Comparison of ENCODE assay signal across 8 cellular contexts in genomic region chr19:47351545-47351944, GRCh38. TPM values are rescaled to one million over a fixed set of nuclear protein-coding genes. Genes with fewer than 3 reads are reported as not detected.
DNase-seq lines count a peak whose midpoint lies in the region; ATAC-seq, FAIRE-seq and TF ChIP-seq lines count a peak whose summit lies in the region.

No MANE protein-coding gene starts in this region.

- no TSS peak for BruUV-seq in HepG2 (replicated peaks; lab: Mats Ljungman, UMichigan)
- no TSS peak for BruUV-seq in PC-9 (replicated peaks; lab: Mats Ljungman, UMichigan)

- no peaks in the 10 kb centered on the region for H3K9me3 ChIP-seq in HepG2 (ENCODE audit: low read length)
- no peaks in the 10 kb centered on the region for H3K9me3 ChIP-seq in right lobe of liver
- H3K9me3 ChIP-seq in PC-9 (ENCODE audit: insufficient read depth, low read depth): no peaks in the 10 kb centered on the region
- H3K9me3 ChIP-seq in thymus (ENCODE audit: control insufficient read depth): no peaks in the 10 kb centered on the region

- POLR2A ChIA-PET in HepG2 (lab: Yijun Ruan, JAX): interaction anchor here (1.0 to 1.6 kb wide), 2 partner anchors 45 to 76 kb away, joined by 3 read pairs; partner anchors contain the start of gene INAFM1
- POLR2A ChIA-PET in PC-9 (lab: Charles Lee; ENCODE audit: unreplicated experiment): no interaction called here

- peaks cover 27% of the 10 kb centered on the region for H3K79me2 ChIP-seq in HepG2 (ENCODE audit: insufficient read depth, low read length)
- H3K79me2 ChIP-seq in PC-9 (ENCODE audit: low read depth): peaks cover 63% of the 10 kb centered on the region

- H3K27me3 ChIP-seq in HepG2 (ENCODE audit: control insufficient read depth in 1 of 2, insufficient read depth in 2 of 2, low read length in 2 of 2): no peaks in the 10 kb centered on the region; a peak in 1 of 5 replicates
- no peaks in the 10 kb centered on the region for H3K27me3 ChIP-seq in right lobe of liver
- H3K27me3 ChIP-seq in PC-9 (ENCODE audit: insufficient read depth, low read depth): no peaks in the 10 kb centered on the region
- H3K27me3 ChIP-seq in thymus (ENCODE audit: control insufficient read depth, insufficient read depth): no peaks in the 10 kb centered on the region

- no peak for TF ChIP-seq RAD21 in HepG2 (CRISPR knock-in tag; IDR thresholded peaks at IDR 0.05)

- 89% methylated on average over 3 of the region's 3 CpGs for WGBS in HepG2 (ENCODE audit: low lambda C conversion rate)
- 100% methylated on average over 2 of the region's 3 CpGs for WGBS in right lobe of liver (ENCODE audit: insufficient coverage, low coverage, low lambda C conversion rate, missing lambda C conversion rate)
- 96% methylated on average over 3 of the region's 3 CpGs for WGBS in thymus

- H3K36me3 ChIP-seq in HepG2 (replicated peaks in 1 of 2; ENCODE audit: control insufficient read depth in 1 of 2, insufficient read depth in 2 of 2, low read length in 2 of 2) (peaks cover 14 to 23% of the 10 kb centered on the region in 2 experiments), right lobe of liver (peaks cover 8 to 29% (median 13%) of the 10 kb centered on the region in 4 donors), PC-9 (ENCODE audit: low read depth) (peaks cover 45% of the 10 kb centered on the region), thymus (ENCODE audit: control insufficient read depth, insufficient read depth) (peaks cover 23% of the 10 kb centered on the region)

- no peaks in the 10 kb centered on the region for H3K9me2 ChIP-seq in PC-9 (ENCODE audit: insufficient read depth)

- H3K4me2 ChIP-seq in HepG2 (ENCODE audit: low read depth, low read length) (peak overlapping the region; percentile 37), PC-9 (peak overlapping the region; percentile 93; the same call in 1 of the 2 replicates)

- in situ Hi-C loops in HepG2 (cut with HindIII; ENCODE audit: extremely low pct_ligation_motif_present, low pct_unique_long_range_greater_than_20kb): no loop called here

- H3F3A ChIP-seq in PC-9 (ENCODE audit: insufficient read depth, low read depth): peaks cover 26% of the 10 kb centered on the region

- TF ChIP-seq EP300 in HepG2 (IDR thresholded peaks at IDR 0.05; ENCODE audit: low read depth in 2 of 2, low read length in 2 of 2): no peak
- TF ChIP-seq EP300 in HepG2 (CRISPR knock-in tag; IDR thresholded peaks at IDR 0.05; ENCODE audit: borderline replicate concordance): no peak

- CTCF ChIA-PET in HepG2 (lab: Yijun Ruan, JAX; ENCODE audit: low intra/inter-chr PET ratio, low total read pairs): no interaction called here
- CTCF ChIA-PET in PC-9 (lab: Charles Lee): no interaction called here

- TF ChIP-seq CTCF in HepG2 (CRISPR knock-in tag; IDR thresholded peaks at IDR 0.05): no peak
- TF ChIP-seq CTCF in right lobe of liver (IDR thresholded peaks at IDR 0.05): no peak
- TF ChIP-seq CTCF in PC-9 (conservative IDR thresholded peaks at IDR 0.05): no peak

- DNase-seq in HepG2 (ENCODE audit: low spot score) (peak; percentile 25), right lobe of liver (no peak), PC-9 (no peak), fibroblast of gingiva (ENCODE audit: low read depth) (peak; percentile 38)
- DNase-seq in stimulated activated CD8-positive, alpha-beta memory T cell treated with anti-CD3 and anti-CD28 coated beads, Interleukin-4, amount 100 ng/mL, for 48 hours: no peak

- intact Hi-C loops in HepG2 (cut with micrococcal nuclease; ENCODE audit: unreplicated experiment): no loop called here
- intact Hi-C loops in right lobe of liver (cut with DNase I): no loop called here
- intact Hi-C loops in PC-9 (cut with micrococcal nuclease; ENCODE audit: unreplicated experiment): no loop called here

- H3K27ac ChIP-seq in HepG2 (ENCODE audit: extremely low read length, insufficient read depth, low read length): peak overlapping the region; percentile 3
- H3K27ac ChIP-seq in right lobe of liver: no peak overlapping the region
- no peak overlapping the region for H3K27ac ChIP-seq in PC-9
- peak overlapping the region; percentile 5 for H3K27ac ChIP-seq in thymus (ENCODE audit: low read depth)

- peaks cover 55% of the 10 kb centered on the region for H3K4me1 ChIP-seq in HepG2 (ENCODE audit: insufficient read depth, low read length)
- H3K4me1 ChIP-seq in right lobe of liver: peaks cover 0 to 21% (median 10%) of the 10 kb centered on the region in 4 donors
- peaks cover 14% of the 10 kb centered on the region for H3K4me1 ChIP-seq in PC-9 (replicated peaks; ENCODE audit: insufficient read depth)
- peaks cover 8% of the 10 kb centered on the region for H3K4me1 ChIP-seq in thymus (ENCODE audit: control insufficient read depth, insufficient read depth, low read length)

- H3K9ac ChIP-seq in HepG2 (ENCODE audit: insufficient read depth, low read depth, low read length): no peak overlapping the region

- H3K4me3 ChIP-seq in HepG2 (replicated peaks in 1 of 3; ENCODE audit: insufficient read depth in 1 of 3, low read depth in 2 of 3, low read length in 3 of 3): no peak overlapping the region
- H3K4me3 ChIP-seq in right lobe of liver: no peak overlapping the region
- H3K4me3 ChIP-seq in PC-9: no peak overlapping the region
- H3K4me3 ChIP-seq in thymus (ENCODE audit: low read length): no peak overlapping the region

- TF ChIP-seq POLR2A in HepG2 (IDR thresholded peaks at IDR 0.05; ENCODE audit: insufficient read depth in 1 of 2, low read depth in 2 of 2, low read length in 2 of 2): no peak
- no peak for TF ChIP-seq POLR2A in right lobe of liver (IDR thresholded peaks at IDR 0.05)

- H4K20me1 ChIP-seq in HepG2 (ENCODE audit: insufficient read depth, low read length): peaks cover 4% of the 10 kb centered on the region; the same call in 1 of the 2 replicates
- H4K20me1 ChIP-seq in PC-9 (ENCODE audit: insufficient read depth): peaks cover 52% of the 10 kb centered on the region

- H2AFZ ChIP-seq in HepG2 (ENCODE audit: low read length) (no peak overlapping the region), PC-9 (no peak overlapping the region)

- ATAC-seq in HepG2 (no peak), right lobe of liver (no peak), HG02840 (IDR thresholded peaks at IDR 0.05; ENCODE audit: low FRiP score, unreplicated experiment) (no peak), GM19455 (IDR thresholded peaks at IDR 0.05; ENCODE audit: unreplicated experiment) (no peak)

- no peak for FAIRE-seq in HepG2 (lab: Jason Lieb, UNC)

RNA-seq across cellular contexts. Expression of gene DHX34, which starts 2.4 kb away (rescaled TPM):
- total RNA-seq in HepG2 (2016; rRNA removed; fragmentation: Illumina TruSeq; extraction: Trizol) (8.0 and 12.0 TPM in 2 replicates), right lobe of liver (10 to 100 TPM in 1 of 6 experiments, 1 to 10 TPM in 5; 5.2 to 11.9 (median 8.7) TPM), PC-9 (2021) (23.0 TPM in 2 replicates)
- 11.3 and 11.4 TPM in 2 replicates for total RNA-seq in HepG2 (2016; cell fraction: cytosol; rRNA removed; fragmentation: Illumina TruSeq; extraction: Trizol; ENCODE audit: low read depth)
- total RNA-seq in HepG2 (2016; cell fraction: insoluble cytoplasmic fraction; rRNA removed; fragmentation: Illumina TruSeq; extraction: Trizol): 6.8 and 12.8 TPM in 2 replicates
- 8.6 and 9.9 TPM in 2 replicates for total RNA-seq in HepG2 (2016; cell fraction: membrane; rRNA removed; fragmentation: Illumina TruSeq; extraction: Trizol)
- total RNA-seq in HepG2 (2016; cell fraction: nucleus; rRNA removed; fragmentation: Illumina TruSeq; extraction: Trizol): 12.8 and 13.1 TPM in 2 replicates
- polyA plus RNA-seq in HepG2 (2011; rRNA removed) (9.2 and 12.5 TPM in 2 replicates), thymus (16.0 TPM)
- polyA plus RNA-seq in HepG2 (2011; cell fraction: cytosol; rRNA removed): 4.0 and 5.9 TPM in 2 replicates
- 50.6 and 52.9 TPM in 2 replicates for polyA plus RNA-seq in HepG2 (2011; cell fraction: nucleus; rRNA removed)
- polyA plus RNA-seq in HepG2 (2012): 6.5 and 9.0 TPM in 2 replicates
- 2.1 and 2.4 TPM in 2 replicates for polyA plus RNA-seq in HepG2 (2016; cell fraction: cytosol; fragmentation: Illumina TruSeq; extraction: Trizol; ENCODE audit: low read depth)
- polyA plus RNA-seq in HepG2 (2016; cell fraction: insoluble cytoplasmic fraction; fragmentation: Illumina TruSeq; extraction: Trizol; ENCODE audit: low read depth): 6.9 and 11.0 TPM in 2 replicates
- polyA plus RNA-seq in HepG2 (2016; cell fraction: membrane; fragmentation: Illumina TruSeq; extraction: Trizol; ENCODE audit: low read depth): 3.7 and 4.3 TPM in 2 replicates
- polyA plus RNA-seq in HepG2 (2016; cell fraction: nucleus; fragmentation: Illumina TruSeq; extraction: Trizol; ENCODE audit: insufficient read depth, low read depth): 28.7 and 30.5 TPM in 2 replicates
- polyA minus RNA-seq in HepG2 (2011; rRNA and poly(A)+ RNA removed; ENCODE audit: low replicate concordance): 18.8 and 19.4 TPM in 2 replicates
- polyA minus RNA-seq in HepG2 (2011; cell fraction: cytosol; rRNA and poly(A)+ RNA removed): 3.9 and 7.7 TPM in 2 replicates
- polyA minus RNA-seq in HepG2 (2011; cell fraction: nucleus; rRNA and poly(A)+ RNA removed): 16.0 and 18.4 TPM in 2 replicates

RNA-seq across cellular contexts. Expression of gene C5AR2, which starts 19.6 kb away (rescaled TPM):
- total RNA-seq in HepG2 (2016; rRNA removed; fragmentation: Illumina TruSeq; extraction: Trizol): 0.09 TPM in 1 of 2 replicates, not detected in the other
- not detected in 2 replicates for total RNA-seq in HepG2 (2016; cell fraction: cytosol; rRNA removed; fragmentation: Illumina TruSeq; extraction: Trizol; ENCODE audit: low read depth)
- not detected in 2 replicates for total RNA-seq in HepG2 (2016; cell fraction: insoluble cytoplasmic fraction; rRNA removed; fragmentation: Illumina TruSeq; extraction: Trizol)
- total RNA-seq in HepG2 (2016; cell fraction: membrane; rRNA removed; fragmentation: Illumina TruSeq; extraction: Trizol): 0.07 TPM in 1 of 2 replicates, not detected in the other
- total RNA-seq in HepG2 (2016; cell fraction: nucleus; rRNA removed; fragmentation: Illumina TruSeq; extraction: Trizol): not detected in 2 replicates
- polyA plus RNA-seq in HepG2 (2011; rRNA removed): 0.24 and 0.26 TPM in 2 replicates
- polyA plus RNA-seq in HepG2 (2011; cell fraction: cytosol; rRNA removed): 0.18 and 0.28 TPM in 2 replicates
- 0.50 and 0.66 TPM in 2 replicates for polyA plus RNA-seq in HepG2 (2011; cell fraction: nucleus; rRNA removed)
- 0.20 and 0.30 TPM in 2 replicates for polyA plus RNA-seq in HepG2 (2012)
- not detected in 2 replicates for polyA plus RNA-seq in HepG2 (2016; cell fraction: cytosol; fragmentation: Illumina TruSeq; extraction: Trizol; ENCODE audit: low read depth)
- not detected in 2 replicates for polyA plus RNA-seq in HepG2 (2016; cell fraction: insoluble cytoplasmic fraction; fragmentation: Illumina TruSeq; extraction: Trizol; ENCODE audit: low read depth)
- polyA plus RNA-seq in HepG2 (2016; cell fraction: membrane; fragmentation: Illumina TruSeq; extraction: Trizol; ENCODE audit: low read depth): not detected in 2 replicates
- polyA plus RNA-seq in HepG2 (2016; cell fraction: nucleus; fragmentation: Illumina TruSeq; extraction: Trizol; ENCODE audit: insufficient read depth, low read depth): not detected in 2 replicates
- 0.48 and 6.7 TPM in 2 replicates for polyA minus RNA-seq in HepG2 (2011; rRNA and poly(A)+ RNA removed; ENCODE audit: low replicate concordance)
- polyA minus RNA-seq in HepG2 (2011; cell fraction: cytosol; rRNA and poly(A)+ RNA removed): 0.10 and 0.18 TPM in 2 replicates
- 0.25 TPM in 1 of 2 replicates, not detected in the other for polyA minus RNA-seq in HepG2 (2011; cell fraction: nucleus; rRNA and poly(A)+ RNA removed)
- total RNA-seq in right lobe of liver: 1 to 10 TPM; 1.1 to 6.6 (median 3.7) TPM
- total RNA-seq in PC-9 (2021): not detected in 2 replicates
- polyA plus RNA-seq in thymus: 0.78 TPM

RNA-seq across cellular contexts. Expression of gene C5AR1, which starts 41.9 kb away (rescaled TPM):
- total RNA-seq in HepG2 (2016; rRNA removed; fragmentation: Illumina TruSeq; extraction: Trizol) (0.07 TPM in 1 of 2 replicates, not detected in the other), right lobe of liver (10 to 100 TPM in 1 of 6 experiments, 1 to 10 TPM in 5; 3.3 to 19.8 (median 5.9) TPM), PC-9 (2021) (8.5 and 10.8 TPM in 2 replicates)
- total RNA-seq in HepG2 (2016; cell fraction: cytosol; rRNA removed; fragmentation: Illumina TruSeq; extraction: Trizol; ENCODE audit: low read depth): 0.71 TPM in 1 of 2 replicates, not detected in the other
- 0.15 TPM in 1 of 2 replicates, not detected in the other for total RNA-seq in HepG2 (2016; cell fraction: insoluble cytoplasmic fraction; rRNA removed; fragmentation: Illumina TruSeq; extraction: Trizol)
- 0.07 TPM in 1 of 2 replicates, not detected in the other for total RNA-seq in HepG2 (2016; cell fraction: membrane; rRNA removed; fragmentation: Illumina TruSeq; extraction: Trizol)
- total RNA-seq in HepG2 (2016; cell fraction: nucleus; rRNA removed; fragmentation: Illumina TruSeq; extraction: Trizol): not detected in 2 replicates
- polyA plus RNA-seq in HepG2 (2011; rRNA removed) (1.6 and 3.9 TPM in 2 replicates), thymus (17.8 TPM)
- 0.85 and 2.3 TPM in 2 replicates for polyA plus RNA-seq in HepG2 (2011; cell fraction: cytosol; rRNA removed)
- polyA plus RNA-seq in HepG2 (2011; cell fraction: nucleus; rRNA removed): 0.59 and 1.6 TPM in 2 replicates
- polyA plus RNA-seq in HepG2 (2012): 4.2 and 10.7 TPM in 2 replicates
- polyA plus RNA-seq in HepG2 (2016; cell fraction: cytosol; fragmentation: Illumina TruSeq; extraction: Trizol; ENCODE audit: low read depth): not detected in 2 replicates
- polyA plus RNA-seq in HepG2 (2016; cell fraction: insoluble cytoplasmic fraction; fragmentation: Illumina TruSeq; extraction: Trizol; ENCODE audit: low read depth): 0.44 TPM in 1 of 2 replicates, not detected in the other
- polyA plus RNA-seq in HepG2 (2016; cell fraction: membrane; fragmentation: Illumina TruSeq; extraction: Trizol; ENCODE audit: low read depth): 0.09 TPM in 1 of 2 replicates, not detected in the other
- 0.45 and 1.1 TPM in 2 replicates for polyA plus RNA-seq in HepG2 (2016; cell fraction: nucleus; fragmentation: Illumina TruSeq; extraction: Trizol; ENCODE audit: insufficient read depth, low read depth)
- 2.5 and 3.0 TPM in 2 replicates for polyA minus RNA-seq in HepG2 (2011; rRNA and poly(A)+ RNA removed; ENCODE audit: low replicate concordance)
- polyA minus RNA-seq in HepG2 (2011; cell fraction: cytosol; rRNA and poly(A)+ RNA removed): 1.8 and 2.6 TPM in 2 replicates
- 0.39 and 0.75 TPM in 2 replicates for polyA minus RNA-seq in HepG2 (2011; cell fraction: nucleus; rRNA and poly(A)+ RNA removed)

Comparison
In these comparisons a context has a peak if more than half of its experiments do, and no peak if none do; other contexts are left out.
1. DNase-seq: peak in HepG2 (single experiment) and fibroblast of gingiva (single experiment); none in right lobe of liver (0 of 3), PC-9 (0 of 2) and stimulated activated CD8-positive, alpha-beta memory T cell treated with anti-CD3 and anti-CD28 coated beads, Interleukin-4, amount 100 ng/mL, for 48 hours (single experiment).
2. H3K27ac ChIP-seq: peak in HepG2 (single experiment) and thymus (single experiment); none in right lobe of liver (0 of 3) and PC-9 (single experiment).